8 cellular contexts compared by ENCODE assay signal in genomic region chr18:12990977-12991838, GRCh38. TPM values are rescaled to one million over a fixed set of nuclear protein-coding genes. Genes with fewer than 3 reads are reported as not detected.
DNase-seq lines count a peak whose midpoint lies in the region; ATAC-seq and TF ChIP-seq lines count a peak whose summit lies in the region.

A gene with protein sequence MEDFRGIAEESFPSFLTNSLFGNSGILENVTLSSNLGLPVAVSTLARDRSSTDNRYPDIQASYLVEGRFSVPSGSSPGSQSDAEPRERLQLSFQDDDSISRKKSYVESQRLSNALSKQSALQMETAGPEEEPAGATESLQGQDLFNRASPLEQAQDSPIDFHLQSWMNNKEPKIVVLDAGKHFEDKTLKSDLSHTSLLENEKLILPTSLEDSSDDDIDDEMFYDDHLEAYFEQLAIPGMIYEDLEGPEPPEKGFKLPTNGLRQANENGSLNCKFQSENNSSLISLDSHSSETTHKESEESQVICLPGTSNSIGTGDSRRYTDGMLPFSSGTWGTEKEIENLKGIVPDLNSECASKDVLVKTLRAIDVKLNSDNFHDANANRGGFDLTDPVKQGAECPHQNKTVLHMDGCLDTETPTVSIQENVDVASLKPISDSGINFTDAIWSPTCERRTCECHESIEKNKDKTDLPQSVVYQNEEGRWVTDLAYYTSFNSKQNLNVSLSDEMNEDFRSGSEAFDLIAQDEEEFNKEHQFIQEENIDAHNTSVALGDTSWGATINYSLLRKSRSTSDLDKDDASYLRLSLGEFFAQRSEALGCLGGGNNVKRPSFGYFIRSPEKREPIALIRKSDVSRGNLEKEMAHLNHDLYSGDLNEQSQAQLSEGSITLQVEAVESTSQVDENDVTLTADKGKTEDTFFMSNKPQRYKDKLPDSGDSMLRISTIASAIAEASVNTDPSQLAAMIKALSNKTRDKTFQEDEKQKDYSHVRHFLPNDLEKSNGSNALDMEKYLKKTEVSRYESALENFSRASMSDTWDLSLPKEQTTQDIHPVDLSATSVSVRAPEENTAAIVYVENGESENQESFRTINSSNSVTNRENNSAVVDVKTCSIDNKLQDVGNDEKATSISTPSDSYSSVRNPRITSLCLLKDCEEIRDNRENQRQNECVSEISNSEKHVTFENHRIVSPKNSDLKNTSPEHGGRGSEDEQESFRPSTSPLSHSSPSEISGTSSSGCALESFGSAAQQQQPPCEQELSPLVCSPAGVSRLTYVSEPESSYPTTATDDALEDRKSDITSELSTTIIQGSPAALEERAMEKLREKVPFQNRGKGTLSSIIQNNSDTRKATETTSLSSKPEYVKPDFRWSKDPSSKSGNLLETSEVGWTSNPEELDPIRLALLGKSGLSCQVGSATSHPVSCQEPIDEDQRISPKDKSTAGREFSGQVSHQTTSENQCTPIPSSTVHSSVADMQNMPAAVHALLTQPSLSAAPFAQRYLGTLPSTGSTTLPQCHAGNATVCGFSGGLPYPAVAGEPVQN (N-terminal part only) (plus strand): TSS chr18:12991362. CDS start chr18:12999425, 8,063 bp downstream.

- TF ChIP-seq POLR2A in suprapubic skin (IDR thresholded peaks at IDR 0.05): no peak

- H3K4me2 ChIP-seq in SK-N-SH: peak within 1 kb of the TSS; percentile 77

- H3K36me3 ChIP-seq in SK-N-SH (replicated peaks in 1 of 2; ENCODE audit: control insufficient read depth in 1 of 2, insufficient read depth in 2 of 2, low read length in 1 of 2) (peaks cover 8 to 15% of the 10 kb centered on the region in 2 experiments), suprapubic skin (no peaks in the 10 kb centered on the region)

- H3K9me3 ChIP-seq in SK-N-SH (no peaks in the 10 kb centered on the region), suprapubic skin (no peaks in the 10 kb centered on the region)

- peaks cover 9% of the 10 kb centered on the region; the same call in 1 of the 2 replicates for H4K20me1 ChIP-seq in SK-N-SH (ENCODE audit: insufficient read depth)

- no peak for TF ChIP-seq EP300 in SK-N-SH (IDR thresholded peaks at IDR 0.05; ENCODE audit: borderline replicate concordance in 1 of 2, low read depth in 1 of 2, low read length in 1 of 2)
- TF ChIP-seq EP300 in suprapubic skin (IDR thresholded peaks at IDR 0.05): no peak

- TF ChIP-seq CTCF in SK-N-SH (IDR thresholded peaks at IDR 0.05) (0 out of 2 replicates have a peak, but pooled peaks have one; percentile 20), suprapubic skin (IDR thresholded peaks at IDR 0.05) (no peak)

- no peaks in the 10 kb centered on the region for H3K9me2 ChIP-seq in SK-N-SH

- peak within 1 kb of the TSS; percentile 80 to 92 for H3K27ac ChIP-seq in SK-N-SH (ENCODE audit: low read depth in 2 of 2, low read length in 1 of 2)
- peak within 1 kb of the TSS; percentile 80 for H3K27ac ChIP-seq in suprapubic skin

- peaks cover 47% of the 10 kb centered on the region for H3K79me2 ChIP-seq in SK-N-SH (ENCODE audit: insufficient read depth)

- DNase-seq in NCI-H1048 (lab: John Stamatoyannopoulos, UW): peak; percentile 85
- peak; percentile 98 for DNase-seq in SK-N-SH
- peak; percentile 97 for DNase-seq in activated naive CD4-positive, alpha-beta T cell treated with anti-CD3 and anti-CD28 coated beads, Interleukin-2, amount 50 U/mL, for 16 hours
- peak; percentile 97 for DNase-seq in germinal center (ENCODE audit: low spot score)
- DNase-seq in nucleus accumbens (lab: John Stamatoyannopoulos, UW): peak; percentile 57 to 99 (median 96)
- peak; percentile 98 to 99 for DNase-seq in suprapubic skin (ENCODE audit: low spot score in 2 of 2)

- POLR2A ChIA-PET in SK-N-SH (lab: Yijun Ruan, JAX): interaction anchor here (0.5 to 1.3 kb wide), 3 partner anchors 18 to 43 kb away, joined by 3 to 8 read pairs (median 4); partner anchors contain the start of gene SEH1L

- peak within 1 kb of the TSS; percentile 86 for H2AFZ ChIP-seq in SK-N-SH (ENCODE audit: low read depth)

- H3K4me3 ChIP-seq in GM08714 (ENCODE audit: low read length) (peak within 1 kb of the TSS; percentile 86), SK-N-SH (ENCODE audit: low read depth in 2 of 2, low read length in 1 of 2) (peak within 1 kb of the TSS; percentile 86 to 94), suprapubic skin (peak within 1 kb of the TSS; percentile 61)

- TF ChIP-seq RAD21 in SK-N-SH (IDR thresholded peaks at IDR 0.05; ENCODE audit: low read length): no peak

- under 1% methylated on average over 32 of the region's 74 CpGs for WGBS in SK-N-SH (ENCODE audit: low lambda C conversion rate)
- WGBS in suprapubic skin: 2% methylated on average over 16 of the region's 74 CpGs

- peaks cover 14% of the 10 kb centered on the region for H3F3A ChIP-seq in SK-N-SH (replicated peaks; ENCODE audit: insufficient read depth)

- H3K9ac ChIP-seq in SK-N-SH: peak within 1 kb of the TSS; percentile 78

- no peaks in the 10 kb centered on the region for H3K27me3 ChIP-seq in SK-N-SH (ENCODE audit: insufficient read depth)
- H3K27me3 ChIP-seq in suprapubic skin: no peaks in the 10 kb centered on the region

- CTCF ChIA-PET in SK-N-SH (lab: Yijun Ruan, JAX): no interaction called here

- ATAC-seq in HG02571 (IDR thresholded peaks at IDR 0.05; ENCODE audit: unreplicated experiment): peak; percentile 90

- H3K4me1 ChIP-seq in SK-N-SH (ENCODE audit: control insufficient read depth in 1 of 2, insufficient read depth in 2 of 2, low read depth in 1 of 2, low read length in 1 of 2): peaks cover 4 to 19% of the 10 kb centered on the region in 2 experiments; a peak in 3 of 4 replicates
- peaks cover 25% of the 10 kb centered on the region for H3K4me1 ChIP-seq in suprapubic skin

TF ChIP-seq in SK-N-SH, 30 proteins besides CTCF, POLR2A, EP300 and RAD21 (continues in another document):
- TF ChIP-seq MAX (IDR thresholded peaks at IDR 0.05; ENCODE audit: low read depth): peak; percentile 60; the same call in 1 of the 2 replicates
- TF ChIP-seq FOXJ3 (CRISPR knock-in tag; IDR thresholded peaks at IDR 0.05): peak; percentile 50; the same call in 1 of the 2 replicates
- TF ChIP-seq USF1 (IDR thresholded peaks at IDR 0.05; ENCODE audit: borderline replicate concordance, low read depth): peak; percentile 58
- no peak for TF ChIP-seq FOSL2 (IDR thresholded peaks at IDR 0.05; ENCODE audit: borderline replicate concordance, low read depth)
- no peak for TF ChIP-seq JUND (IDR thresholded peaks at IDR 0.05)
- no peak for TF ChIP-seq EZH2phosphoT487 (IDR thresholded peaks at IDR 0.05; ENCODE audit: borderline replicate concordance, low read depth)
- TF ChIP-seq POLR2AphosphoS5 (IDR thresholded peaks at IDR 0.05; ENCODE audit: low read depth, low read length): peak; percentile 79
- TF ChIP-seq TCF12 (IDR thresholded peaks at IDR 0.05): no peak
- TF ChIP-seq GATA2 (CRISPR knock-in tag; IDR thresholded peaks at IDR 0.05): no peak
- no peak for TF ChIP-seq RXRA (IDR thresholded peaks at IDR 0.05; ENCODE audit: borderline replicate concordance, low read depth)
- TF ChIP-seq SMC3 (IDR thresholded peaks at IDR 0.05; ENCODE audit: low read depth, low read length): no peak
- 0 out of 2 replicates have a peak, but pooled peaks have one; percentile 34 for TF ChIP-seq SIN3A (IDR thresholded peaks at IDR 0.05; ENCODE audit: borderline replicate concordance, low read depth, low read length)
- TF ChIP-seq NFIC (IDR thresholded peaks at IDR 0.05; ENCODE audit: borderline replicate concordance): no peak
- peak; percentile 57 for TF ChIP-seq IRF3 (IDR thresholded peaks at IDR 0.05; ENCODE audit: low read depth, low read length)
- TF ChIP-seq ELF1 (IDR thresholded peaks at IDR 0.05): peak; percentile 79
- TF ChIP-seq CHD2 (IDR thresholded peaks at IDR 0.05; ENCODE audit: low read length, partially characterized antibody): peak; percentile 73
- TF ChIP-seq FOXM1 (IDR thresholded peaks at IDR 0.05; ENCODE audit: low read depth): peak; percentile 98
- no peak for TF ChIP-seq MEF2A (IDR thresholded peaks at IDR 0.05; ENCODE audit: borderline replicate concordance, low read depth)
- peak; percentile 15; the same call in 1 of the 2 replicates for TF ChIP-seq TEAD4 (IDR thresholded peaks at IDR 0.05; ENCODE audit: borderline replicate concordance, insufficient read depth)
- no peak for TF ChIP-seq PBX3 (IDR thresholded peaks at IDR 0.05)
- peak; percentile 66 for TF ChIP-seq GABPA (IDR thresholded peaks at IDR 0.05; ENCODE audit: low read depth)

RNA-seq across cellular contexts. Expression of the gene that starts here (rescaled TPM):
- 9.4 and 13.3 TPM in 2 replicates for polyA plus RNA-seq in SK-N-SH (2012; rRNA removed)
- 11.3 and 11.8 TPM in 2 replicates for polyA plus RNA-seq in SK-N-SH (2012; cell fraction: cytosol; rRNA removed)
- polyA plus RNA-seq in SK-N-SH (2012; cell fraction: nucleus; rRNA removed): 24.0 and 30.5 TPM in 2 replicates
- total RNA-seq in suprapubic skin: 10 to 100 TPM; 13.0 to 30.4 (median 18.8) TPM

Comparison
In these comparisons a context has a peak if more than half of its experiments do, and no peak if none do; other contexts are left out.
1. Peak in every context shown above with its lines: DNase-seq, ATAC-seq, H3K4me3 ChIP-seq and H3K27ac ChIP-seq.